In the genomic region with DNA sequence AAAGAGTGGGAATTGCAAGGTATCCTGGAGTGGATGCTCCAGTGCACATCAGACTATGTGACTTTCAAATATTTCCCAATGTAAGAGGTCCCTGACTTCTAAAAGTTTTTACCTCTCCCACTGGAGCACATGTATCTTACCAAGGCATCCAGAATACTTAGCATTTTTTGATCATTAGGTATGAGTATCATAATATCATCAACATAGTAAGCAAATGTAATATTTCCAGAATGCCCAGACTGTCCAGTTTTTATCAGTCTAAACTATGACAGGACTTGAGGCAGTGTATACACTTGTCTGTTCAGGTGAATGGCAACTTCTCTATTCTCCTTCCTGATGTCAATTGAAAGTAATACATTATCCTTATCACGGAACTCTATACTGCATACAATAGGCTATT, we compare ENCODE assay signal across 9 cellular contexts.
"Had no signal": no experiment of that assay in that cellular context is flagged by ENCODE, and none has a peak within 500 bp of the region (broad histone marks: within the 10 kb centered on the region; RNA-seq: fewer than 3 reads in every experiment).

No MANE protein-coding gene starts in this region.

- H3K4me3 ChIP-seq: GM23248, GM23338, HAP-1 had no signal

- H3K4me1 Mint-ChIP-seq: GM23338, H9 had no signal

- H2AFZ ChIP-seq: GM23248, GM23338 had no signal

- DNase-seq: GM23248, GOT3, H7, H9, HCEC 1CT, HFFc6 had no signal

- H3K4me3 Mint-ChIP-seq: GM23338, H9, HFFc6 had no signal

- H3K9ac ChIP-seq: GM23248 had no signal

- H3K4me2 ChIP-seq: GM23338 had no signal

- ATAC-seq: GM23338, HCT116 had no signal

- H3K27ac ChIP-seq: GM23248 had no signal

- H3K27ac Mint-ChIP-seq: GM23338, H9, HFFc6 had no signal

- H3K36me3 ChIP-seq: HAP-1 had no signal

- H3K9me3 Mint-ChIP-seq: HFFc6 had no signal

- H3K4me1 ChIP-seq: HAP-1 had no signal

- H3K9me3 ChIP-seq: HAP-1 had no signal
